ENCODE assay signal across 8 cellular contexts in genomic region chr6:41735427-41736206, GRCh38. TPM values are rescaled to one million over a fixed set of nuclear protein-coding genes. Genes with fewer than 3 reads are reported as not detected.
DNase-seq lines count a peak whose midpoint lies in the region; TF ChIP-seq lines count a peak whose summit lies in the region.

Gene TFEB, minus strand, starts transcription at chr6:41735608. Its CDS starts 44,395 bp downstream, at chr6:41691213.

- H3K9me3 ChIP-seq in ovary: no peaks in the 10 kb centered on the region
- no peaks in the 10 kb centered on the region for H3K9me3 ChIP-seq in thyroid gland

- peak within 1 kb of the TSS; percentile 80 for H3K4me3 Mint-ChIP-seq in HFFc6
- peak within 1 kb of the TSS; percentile 73 for H3K4me3 Mint-ChIP-seq in activated naive CD8-positive, alpha-beta T cell treated with anti-CD3 and anti-CD28 coated beads for 36 hours

- no peaks in the 10 kb centered on the region for H3K9me3 Mint-ChIP-seq in HFFc6
- H3K9me3 Mint-ChIP-seq in activated naive CD8-positive, alpha-beta T cell treated with anti-CD3 and anti-CD28 coated beads for 36 hours: no peaks in the 10 kb centered on the region

- DNase-seq in GM06990 (ENCODE audit: extremely low read depth, insufficient read length) (peak; percentile 90), HFFc6 (peak; percentile 88), NB4 (ENCODE audit: low read depth) (peak; percentile 91), SKM-1 treated with dmso at 0.1 percent for 144 hours (lab: John Stamatoyannopoulos, UW; ENCODE audit: unreplicated experiment) (peak; percentile 90), head of caudate nucleus (peak; percentile 94 to 99 (median 98)), ovary (peak; percentile 91 to 96 (median 95)), thyroid gland (peak; percentile 96 to 97)
- DNase-seq in activated naive CD8-positive, alpha-beta T cell treated with anti-CD3 and anti-CD28 coated beads for 36 hours: peak; percentile 96

- intact Hi-C loops in head of caudate nucleus (cut with DNase I) (loop anchor here (2.0 kb wide), 1 partner anchor 43 kb away; no protein-coding TSS in a partner anchor), ovary (cut with DNase I) (no loop called here), thyroid gland (cut with DNase I) (loop anchor here (5.0 kb wide), 1 partner anchor 42 kb away; the partner anchor contains the start of gene FRS3)

- H3K27me3 Mint-ChIP-seq in HFFc6 (ENCODE audit: insufficient read depth): peaks cover 11% of the 10 kb centered on the region
- no peaks in the 10 kb centered on the region for H3K27me3 Mint-ChIP-seq in activated naive CD8-positive, alpha-beta T cell treated with anti-CD3 and anti-CD28 coated beads for 36 hours

- H3K4me1 ChIP-seq in ovary (ENCODE audit: insufficient read depth) (peaks cover 3% of the 10 kb centered on the region), thyroid gland (peaks cover 32 to 33% of the 10 kb centered on the region in 2 donors)

- WGBS in ovary, 3 donors: 7 to 11% (median 7%) methylated on average over 30 to 50 of the region's 50 CpGs
- WGBS in thyroid gland, 2 donors: 27 to 60% methylated on average over 5 to 12 of the region's 50 CpGs

- TF ChIP-seq CTCF in GM06990 (IDR thresholded peaks at IDR 0.05; ENCODE audit: insufficient read depth, low read length, poor library complexity, severe bottlenecking) (peak; percentile 79), HFFc6 (IDR thresholded peaks at IDR 0.05) (peak; percentile 89), NB4 (IDR thresholded peaks at IDR 0.05; ENCODE audit: low read depth, low read length) (peak; percentile 72), ovary (IDR thresholded peaks at IDR 0.05) (peak; percentile 96 to 99 (median 97)), thyroid gland (IDR thresholded peaks at IDR 0.05) (peak; percentile 58 to 99 (median 92))

- TF ChIP-seq EP300 in ovary (IDR thresholded peaks at IDR 0.05): no peak

- H3K36me3 ChIP-seq in GM06990 (ENCODE audit: control insufficient read depth, insufficient read depth, low read length) (no peaks in the 10 kb centered on the region), ovary (no peaks in the 10 kb centered on the region), thyroid gland (no peaks in the 10 kb centered on the region)

- peaks cover 32% of the 10 kb centered on the region for H3K4me1 Mint-ChIP-seq in HFFc6 (ENCODE audit: low read depth)
- peaks cover 17% of the 10 kb centered on the region for H3K4me1 Mint-ChIP-seq in activated naive CD8-positive, alpha-beta T cell treated with anti-CD3 and anti-CD28 coated beads for 36 hours

- H3K27me3 ChIP-seq in GM06990 (replicated peaks; ENCODE audit: control insufficient read depth, insufficient read depth, low read length) (no peaks in the 10 kb centered on the region), ovary (no peaks in the 10 kb centered on the region), thyroid gland (no peaks in the 10 kb centered on the region)

- H3K36me3 Mint-ChIP-seq in HFFc6 (ENCODE audit: low read depth): no peaks in the 10 kb centered on the region
- no peaks in the 10 kb centered on the region for H3K36me3 Mint-ChIP-seq in activated naive CD8-positive, alpha-beta T cell treated with anti-CD3 and anti-CD28 coated beads for 36 hours

- H3K4me3 ChIP-seq in GM06990 (replicated peaks; ENCODE audit: low read depth, low read length) (peak within 1 kb of the TSS; percentile 78), NB4 (ENCODE audit: low read depth, low read length) (peak within 1 kb of the TSS; percentile 37), ovary (peak within 1 kb of the TSS; percentile 63), thyroid gland (replicated peaks in 1 of 3) (peak within 1 kb of the TSS; percentile 80 to 89 (median 88))

- H3K27ac Mint-ChIP-seq in HFFc6: 0 out of 2 replicates have a peak within 1 kb of the TSS, but pooled peaks have one; percentile 46
- H3K27ac Mint-ChIP-seq in activated naive CD8-positive, alpha-beta T cell treated with anti-CD3 and anti-CD28 coated beads for 36 hours: peak within 1 kb of the TSS; percentile 68

- peak within 1 kb of the TSS; percentile 86 to 88 for H3K27ac ChIP-seq in ovary
- H3K27ac ChIP-seq in thyroid gland: peak within 1 kb of the TSS; percentile 91 to 98 (median 94)

- TF ChIP-seq POLR2A in NB4 (IDR thresholded peaks at IDR 0.05; ENCODE audit: extremely low read depth, insufficient read length): peak; percentile 14
- peak; percentile 38 for TF ChIP-seq POLR2A in ovary (IDR thresholded peaks at IDR 0.05)
- peak in 1 of 2 donors; percentile 90 for TF ChIP-seq POLR2A in thyroid gland (IDR thresholded peaks at IDR 0.05)

RNA-seq across cellular contexts. Expression of gene TFEB, which starts in this region (rescaled TPM):
- 10 to 100 TPM in 4 of 6 experiments, 1 to 10 TPM in 2; 8.7 to 14.2 (median 11.0) TPM for total RNA-seq in HFFc6 (2021; fragmentation: NEBNext Ultra II Directional; extraction: Animal tissue kit (Norgen Biotek cat#: 25700))
- total RNA-seq in activated naive CD8-positive, alpha-beta T cell treated with anti-CD3 and anti-CD28 coated beads for 36 hours: 10 to 100 TPM in 1 of 2 experiments, 1 to 10 TPM in 1; 9.3 to 11.5 TPM
- total RNA-seq in ovary (10 to 100 TPM in 4 of 7 donors, 1 to 10 TPM in 3; 7.3 to 14.9 (median 10.3) TPM), thyroid gland (10 to 100 TPM; 23.0 to 39.0 (median 34.9) TPM)
- polyA plus RNA-seq in ovary: 1 to 10 TPM; 2.8 to 6.9 TPM

Comparison
In these comparisons a context has a peak if more than half of its experiments do, and no peak if none do; other contexts are left out.
1. Peak in every context shown above with its lines: DNase-seq, H3K4me3 ChIP-seq and H3K27ac ChIP-seq.
2. H3K4me3 ChIP-seq: peak in every context shown above with its lines; median percentile 88 in thyroid gland; 78 in GM06990; 63 in ovary; 37 in NB4.
3. intact Hi-C loops: an anchor here in head of caudate nucleus (2.0 kb wide) and thyroid gland (5.0 kb wide); none called in ovary.